In the genomic region with DNA sequence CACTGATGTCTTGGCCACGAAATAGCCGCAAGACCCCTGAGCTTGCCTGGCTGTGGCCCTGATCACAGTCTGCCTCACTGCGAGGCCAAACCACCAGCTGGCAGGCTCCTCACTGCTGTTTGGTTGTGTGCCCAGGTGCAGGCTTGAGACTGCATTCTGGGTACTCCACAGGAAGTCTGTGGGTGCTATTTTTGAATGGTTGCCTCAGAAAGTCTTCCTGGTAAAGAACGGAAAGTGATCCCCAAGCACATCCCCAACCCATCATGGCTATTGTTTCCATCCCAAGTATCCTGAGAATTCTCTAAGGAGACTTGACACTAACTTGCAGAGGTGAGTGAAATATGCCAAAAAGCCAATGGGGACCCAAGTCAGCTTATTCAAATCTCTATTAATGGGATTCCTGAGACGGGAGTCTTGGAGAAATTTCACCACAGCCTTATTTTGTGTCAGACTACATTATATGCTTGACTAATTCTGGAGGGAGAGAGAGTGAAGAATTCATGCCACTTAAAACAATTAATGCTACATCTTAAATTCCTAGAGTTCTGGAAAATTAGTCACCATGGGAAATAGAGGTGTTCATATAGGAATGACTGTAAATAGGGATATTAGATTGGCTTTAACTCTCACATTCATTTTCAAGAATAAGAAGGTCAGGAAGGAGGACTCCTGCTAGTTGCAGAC, we compare ENCODE assay signal across 15 cellular contexts.
A peak's percentile ranks its signal among the peaks of the same experiment; 100 is the strongest.
DNase-seq lines count a peak whose midpoint lies in the region; ATAC-seq and TF ChIP-seq lines count a peak whose summit lies in the region.
"Had no signal": no experiment of that assay in that cellular context is flagged by ENCODE, and none has a peak within 500 bp of the region (broad histone marks: within the 10 kb centered on the region; RNA-seq: fewer than 3 reads in every experiment).

No MANE protein-coding gene starts in this region.

- DNase-seq in heart right ventricle (peak; percentile 30 to 35), left cardiac atrium (no peak), MG63 (peak; percentile 9), epithelial cell of proximal tubule (ENCODE audit: low read depth) (peak; percentile 30), retinal pigment epithelial cell (ENCODE audit: low read depth) (peak; percentile 95), GM23248 (no peak), hepatic stellate cell (ENCODE audit: low spot score) (no peak)
- no peak for DNase-seq in stimulated activated CD4-positive, alpha-beta T cell treated with anti-CD3 and anti-CD28 coated beads, Interleukin-12 subunit alpha, Interleukin-12 subunit beta, amount 100 ng/mL, for 4 hours
- DNase-seq: COR-L47, NCI-H1048, NCI-H1436 treated with DMSO at 0.1 percent for 48 hours, NCI-H2081, NCI-H774, PC-3 had no signal

- H3K4me1 ChIP-seq in heart right ventricle (peaks cover 0 to 13% (median 3%) of the 10 kb centered on the region in 9 donors), GM23248 (ENCODE audit: insufficient read depth) (no peaks in the 10 kb centered on the region)
- H3K4me1 ChIP-seq: HAP-1 had no signal

- H3K4me2 ChIP-seq in GM23248 (ENCODE audit: unreplicated experiment): no peak overlapping the region

- H3K4me3 ChIP-seq in heart right ventricle: no peak overlapping the region
- H3K4me3 ChIP-seq in MG63: no peak overlapping the region
- no peak overlapping the region for H3K4me3 ChIP-seq in epithelial cell of proximal tubule (ENCODE audit: low read depth, low read length)
- H3K4me3 ChIP-seq in retinal pigment epithelial cell (ENCODE audit: low read length): no peak overlapping the region
- no peak overlapping the region for H3K4me3 ChIP-seq in GM23248
- H3K4me3 ChIP-seq: HAP-1 had no signal

- intact Hi-C loops in heart right ventricle (cut with DNase I) (no loop called here), left cardiac atrium (cut with DNase I) (no loop called here)

- no peaks in the 10 kb centered on the region for H3K79me2 ChIP-seq in GM23248 (ENCODE audit: insufficient read depth)

- H3K9me3 ChIP-seq in heart right ventricle (peaks cover 0 to 21% (median 5%) of the 10 kb centered on the region in 11 donors), MG63 (0 out of 2 replicates have a peak, but pooled peaks cover 2% of the 10 kb centered on the region), GM23248 (ENCODE audit: low read depth) (no peaks in the 10 kb centered on the region)
- H3K9me3 ChIP-seq: HAP-1 had no signal

- H3K27ac ChIP-seq in heart right ventricle (no peak overlapping the region), GM23248 (no peak overlapping the region)

- no peak overlapping the region for H3K9ac ChIP-seq in GM23248

- H3F3A ChIP-seq in GM23248 (ENCODE audit: insufficient read depth): no peaks in the 10 kb centered on the region

- no peak overlapping the region for H2AFZ ChIP-seq in GM23248

- WGBS in heart right ventricle, 2 donors: 45 to 69% methylated on average over 5 of the region's 5 CpGs
- WGBS in GM23248 (ENCODE audit: low coverage in 1 of 2, low lambda C conversion rate in 2 of 2, missing lambda C conversion rate in 2 of 2), 2 experiments: 48 to 70% methylated on average over 5 of the region's 5 CpGs

- peak in 7 of 8 donors; percentile 59 to 88 (median 79) for ATAC-seq in heart right ventricle
- no peak for ATAC-seq in left cardiac atrium
- ATAC-seq: PC-3 had no signal

- in situ Hi-C loops in GM23248 (cut with MboI): no loop called here

- H3K27me3 ChIP-seq in heart right ventricle (no peaks in the 10 kb centered on the region), MG63 (no peaks in the 10 kb centered on the region), GM23248 (replicated peaks; ENCODE audit: insufficient read depth) (no peaks in the 10 kb centered on the region; the same call in 1 of the 2 replicates)

- no peaks in the 10 kb centered on the region for H4K20me1 ChIP-seq in GM23248 (ENCODE audit: insufficient read depth)

- H3K36me3 ChIP-seq in heart right ventricle (no peaks in the 10 kb centered on the region), MG63 (no peaks in the 10 kb centered on the region), GM23248 (ENCODE audit: low read depth) (no peaks in the 10 kb centered on the region)
- H3K36me3 ChIP-seq: HAP-1 had no signal

- no peaks in the 10 kb centered on the region for H3K9me2 ChIP-seq in GM23248 (ENCODE audit: insufficient read depth)

- TF ChIP-seq CTCF in heart right ventricle (IDR thresholded peaks at IDR 0.05) (no peak), epithelial cell of proximal tubule (conservative IDR thresholded peaks at IDR 0.05; ENCODE audit: low read depth, low read length) (no peak), retinal pigment epithelial cell (conservative IDR thresholded peaks at IDR 0.05; ENCODE audit: low read depth, low read length) (no peak)

Comparison
In these comparisons a context has a peak if more than half of its experiments do, and no peak if none do; other contexts are left out.
1. ATAC-seq: peak in heart right ventricle (7 of 8); none in left cardiac atrium (0 of 2).
2. DNase-seq: peak in heart right ventricle (2 of 2), MG63 (single experiment), epithelial cell of proximal tubule (single experiment) and retinal pigment epithelial cell (single experiment); none in left cardiac atrium (single experiment), GM23248 (single experiment), hepatic stellate cell (single experiment) and stimulated activated CD4-positive, alpha-beta T cell treated with anti-CD3 and anti-CD28 coated beads, Interleukin-12 subunit alpha, Interleukin-12 subunit beta, amount 100 ng/mL, for 4 hours (single experiment).